29 cellular contexts compared by ENCODE assay signal in genomic region chr2:7530001-7530400, GRCh38.
DNase-seq lines count a peak whose midpoint lies in the region; ATAC-seq, FAIRE-seq and TF ChIP-seq lines count a peak whose summit lies in the region.
"Had no signal": no experiment of that assay in that cellular context is flagged by ENCODE, and none has a peak within 500 bp of the region (broad histone marks: within the 10 kb centered on the region; RNA-seq: fewer than 3 reads in every experiment).

No MANE protein-coding gene starts in this region.

- DNase-seq in activated T-cell treated with anti-CD3 and anti-CD28 coated beads, Interleukin-2, amount 50 U/mL, for 4 hours: no peak
- no peak for DNase-seq in activated T-cell treated with anti-CD3 and anti-CD28 coated beads for 4 hours
- peak; percentile 34 for DNase-seq in GM12865 (ENCODE audit: low read depth)
- DNase-seq in GM12878 (ENCODE audit: low read depth, low spot score): no peak
- DNase-seq in kidney glomerular epithelial cell (lab: John Stamatoyannopoulos, UW): peak; percentile 6
- DNase-seq in neuronal stem cell (ENCODE audit: low spot score): no peak
- DNase-seq: ACHN; activated gamma-delta T cell treated with Interleukin-2 at 50 U/mL for 16 hours; central memory CD4-positive, alpha-beta T cell; DMS79 treated with DMSO at 0.1 percent for 48 hours; H9; immature natural killer cell; Karpas-422; left lung; natural killer cell; NCI-H1694; NCI-H2171; NCI-H524; NK-92 treated with Interleukin-12 subunit alpha and Interleukin-12 subunit beta, amount 100 ng/mL, for 24 hours; stimulated activated CD4-positive, alpha-beta T cell treated with anti-CD3 and anti-CD28 coated beads, Interleukin-2, amount 100 ng/mL, for 48 hours; stimulated activated naive CD4-positive, alpha-beta T cell; T-cell had no signal

- H3K27ac ChIP-seq in GM12878 (ENCODE audit: control insufficient read depth, insufficient read depth) (no peak overlapping the region), neuronal stem cell (replicated peaks; ENCODE audit: low read length) (no peak overlapping the region)
- H3K27ac ChIP-seq: BLaER1, left lung, SJSA1, thoracic aorta, vagina had no signal

- H3K27me3 Mint-ChIP-seq in activated T-cell treated with anti-CD3 and anti-CD28 coated beads, Interleukin-2, amount 50 U/mL, for 4 hours (ENCODE audit: low read depth): no peaks in the 10 kb centered on the region
- H3K27me3 Mint-ChIP-seq: T-cell had no signal

- H3K4me3 ChIP-seq in GM12865 (ENCODE audit: low read depth, low read length) (no peak overlapping the region), GM12878 (no peak overlapping the region), neuronal stem cell (ENCODE audit: low read length in 2 of 2) (no peak overlapping the region)
- H3K4me3 ChIP-seq: BLaER1, left lung, SJSA1, thoracic aorta, vagina had no signal

- H3K9me3 Mint-ChIP-seq in activated T-cell treated with anti-CD3 and anti-CD28 coated beads, Interleukin-2, amount 50 U/mL, for 4 hours: peaks cover 36% of the 10 kb centered on the region

- RAD21 ChIA-PET in GM12878 (lab: Charles Lee; ENCODE audit: unreplicated experiment): no interaction called here

- no peak for TF ChIP-seq RAD21 in GM12878 (IDR thresholded peaks at IDR 0.05; ENCODE audit: insufficient read depth, low read depth, low read length)

- no peak for TF ChIP-seq POLR2A in GM12878 (IDR thresholded peaks at IDR 0.05; ENCODE audit: low read depth, low read length)

- POLR2A ChIA-PET in GM12878 (lab: Charles Lee): no interaction called here

- H3K36me3 ChIP-seq in GM12878 (ENCODE audit: control insufficient read depth in 2 of 2, insufficient read depth in 2 of 2, low read length in 1 of 2) (no peaks in the 10 kb centered on the region), neuronal stem cell (replicated peaks in 1 of 2; ENCODE audit: control insufficient read depth in 2 of 2, insufficient read depth in 2 of 2, low read length in 2 of 2) (no peaks in the 10 kb centered on the region)
- H3K36me3 ChIP-seq: BLaER1, left lung, SJSA1, thoracic aorta, vagina had no signal

- H3K79me1 ChIP-seq in neuronal stem cell (ENCODE audit: low read depth, low read length): no peaks in the 10 kb centered on the region

- H3K18ac ChIP-seq in neuronal stem cell (ENCODE audit: low read length): no peak overlapping the region

- FAIRE-seq in GM12878 (lab: Jason Lieb, UNC): no peak
- FAIRE-seq: RCC 7860 had no signal

- no peak overlapping the region for H2BK15ac ChIP-seq in neuronal stem cell (ENCODE audit: low read length)

- H2BK5ac ChIP-seq in neuronal stem cell (ENCODE audit: low read length): no peak overlapping the region

- no peaks in the 10 kb centered on the region for H4K20me1 ChIP-seq in GM12878 (ENCODE audit: control insufficient read depth, insufficient read depth)
- H4K20me1 ChIP-seq: BLaER1 had no signal

- H4K8ac ChIP-seq in neuronal stem cell (ENCODE audit: low read depth, low read length): no peak overlapping the region

- no peak overlapping the region for H3K4ac ChIP-seq in neuronal stem cell (ENCODE audit: low read length)

- intact Hi-C loops in GM12878 (cut with micrococcal nuclease; ENCODE audit: unreplicated experiment): no loop called here

- H3K27me3 ChIP-seq in GM12878 (replicated peaks in 1 of 2; ENCODE audit: control insufficient read depth in 2 of 2, insufficient read depth in 2 of 2, low read length in 1 of 2): no peaks in the 10 kb centered on the region
- H3K27me3 ChIP-seq in neuronal stem cell (ENCODE audit: control insufficient read depth in 3 of 3, insufficient read depth in 3 of 3, low read depth in 1 of 3, low read length in 3 of 3): no peaks in the 10 kb centered on the region
- H3K27me3 ChIP-seq: BLaER1, left lung, SJSA1, vagina had no signal

- no peak overlapping the region for H2AK5ac ChIP-seq in neuronal stem cell (ENCODE audit: low read depth, low read length)

- no peaks in the 10 kb centered on the region for H3K4me1 ChIP-seq in GM12878 (ENCODE audit: control insufficient read depth, insufficient read depth, low read length)
- H3K4me1 ChIP-seq in neuronal stem cell (ENCODE audit: control insufficient read depth in 2 of 2, insufficient read depth in 1 of 2, low read depth in 1 of 2, low read length in 2 of 2): no peaks in the 10 kb centered on the region
- H3K4me1 ChIP-seq: BLaER1, left lung, SJSA1, vagina had no signal

- H3K9ac ChIP-seq in GM12878 (ENCODE audit: control insufficient read depth, insufficient read depth, low read length) (no peak overlapping the region), neuronal stem cell (ENCODE audit: low read depth, low read length, poor library complexity) (no peak overlapping the region)
- H3K9ac ChIP-seq: BLaER1 had no signal

- in situ Hi-C loops in GM12878 (cut with MboI): no loop called here

- SMC1A ChIA-PET in GM12878 (lab: Charles Lee; ENCODE audit: uncharacterized antibody, unreplicated experiment): no interaction called here

- ATAC-seq in activated T-cell treated with anti-CD3 and anti-CD28 coated beads, Interleukin-2, amount 50 U/mL, for 4 hours: peak; percentile 75 to 83
- ATAC-seq in GM12878 (peak; percentile 34), HG03039 (IDR thresholded peaks at IDR 0.05; ENCODE audit: unreplicated experiment) (no peak), esophagus mucosa (no peak)
- ATAC-seq: left lung, T-cell had no signal

- H2BK12ac ChIP-seq in neuronal stem cell (ENCODE audit: low read length): no peak overlapping the region

- H2BK120ac ChIP-seq in neuronal stem cell (ENCODE audit: low read depth, low read length): no peak overlapping the region

- H3K79me2 ChIP-seq in GM12878 (ENCODE audit: control insufficient read depth, insufficient read depth, low read length): no peaks in the 10 kb centered on the region

- no TSS peak for BruUV-seq in GM12878 (replicated peaks; lab: Mats Ljungman, UMichigan)

- peaks cover 12% of the 10 kb centered on the region; the same call in 2 of the 3 replicates for H3K9me3 ChIP-seq in GM12878 (replicated peaks; ENCODE audit: control insufficient read depth, insufficient read depth, low read length)
- H3K9me3 ChIP-seq in neuronal stem cell (replicated peaks in 1 of 2; ENCODE audit: control insufficient read depth in 2 of 2, insufficient read depth in 1 of 2, low read depth in 1 of 2, low read length in 2 of 2): peaks cover 11 to 18% of the 10 kb centered on the region in 2 donors
- H3K9me3 ChIP-seq: thoracic aorta, vagina had no signal

- H4K91ac ChIP-seq in neuronal stem cell (ENCODE audit: low read depth, low read length, poor library complexity): no peak overlapping the region

- no peak overlapping the region for H2AFZ ChIP-seq in GM12878 (ENCODE audit: control insufficient read depth, low read depth, low read length)
- H2AFZ ChIP-seq in neuronal stem cell (ENCODE audit: low read length): no peak overlapping the region

- TF ChIP-seq EP300 in GM12878 (IDR thresholded peaks at IDR 0.05; ENCODE audit: borderline replicate concordance in 1 of 2, control insufficient read depth in 1 of 2, low read depth in 2 of 2, low read length in 2 of 2): no peak

- H3K4me3 Mint-ChIP-seq in activated T-cell treated with anti-CD3 and anti-CD28 coated beads, Interleukin-2, amount 50 U/mL, for 4 hours: no peak overlapping the region
- H3K4me3 Mint-ChIP-seq: H9, immature natural killer cell, natural killer cell, T-cell had no signal

- peaks cover 12% of the 10 kb centered on the region for H3K36me3 Mint-ChIP-seq in activated T-cell treated with anti-CD3 and anti-CD28 coated beads, Interleukin-2, amount 50 U/mL, for 4 hours (ENCODE audit: insufficient read depth)

- H3K4me2 ChIP-seq in GM12878 (ENCODE audit: control insufficient read depth, insufficient read depth): no peak overlapping the region
- no peak overlapping the region for H3K4me2 ChIP-seq in neuronal stem cell (ENCODE audit: insufficient read depth, low read length, poor library complexity, severe bottlenecking)
- H3K4me2 ChIP-seq: BLaER1 had no signal

- no peak overlapping the region for H3K14ac ChIP-seq in neuronal stem cell (ENCODE audit: low read length)

- peaks cover 30% of the 10 kb centered on the region for H3K4me1 Mint-ChIP-seq in activated T-cell treated with anti-CD3 and anti-CD28 coated beads, Interleukin-2, amount 50 U/mL, for 4 hours (ENCODE audit: low read depth)
- H3K4me1 Mint-ChIP-seq: H9, immature natural killer cell, natural killer cell had no signal

- H3K23ac ChIP-seq in neuronal stem cell (ENCODE audit: low read depth, low read length, poor library complexity): no peak overlapping the region

- TF ChIP-seq CTCF in GM12865 (IDR thresholded peaks at IDR 0.05; ENCODE audit: insufficient read depth, low read depth, low read length, missing control alignments) (no peak), GM12878 (IDR thresholded peaks at IDR 0.05 in 2 of 3, conservative IDR thresholded peaks at IDR 0.05 in 1 of 3; ENCODE audit: control insufficient read depth in 2 of 3, extremely low read depth in 1 of 3, insufficient read depth in 1 of 3, low read depth in 3 of 3, low read length in 3 of 3) (no peak)

- CTCF ChIA-PET in GM12878 (lab: Yijun Ruan, JAX): no interaction called here

Comparison
In these comparisons a context has a peak if more than half of its experiments do, and no peak if none do; other contexts are left out.
1. ATAC-seq: peak in activated T-cell treated with anti-CD3 and anti-CD28 coated beads, Interleukin-2, amount 50 U/mL, for 4 hours (2 of 2) and GM12878 (single experiment); none in HG03039 (single experiment) and esophagus mucosa (single experiment).
2. DNase-seq: peak in GM12865 (single experiment) and kidney glomerular epithelial cell (single experiment); none in activated T-cell treated with anti-CD3 and anti-CD28 coated beads, Interleukin-2, amount 50 U/mL, for 4 hours (single experiment), activated T-cell treated with anti-CD3 and anti-CD28 coated beads for 4 hours (single experiment), GM12878 (single experiment) and neuronal stem cell (single experiment).